8 cellular contexts compared by ENCODE assay signal in genomic region chr11:7495997-7496545, GRCh38. TPM values are rescaled to one million over a fixed set of nuclear protein-coding genes. Genes with fewer than 3 reads are reported as not detected.
DNase-seq lines count a peak whose midpoint lies in the region; ATAC-seq, FAIRE-seq and TF ChIP-seq lines count a peak whose summit lies in the region.

No MANE protein-coding gene starts in this region.

- peak; percentile 58 for DNase-seq in GM10248 (ENCODE audit: extremely low spot score)
- peak; percentile 49 for DNase-seq in activated B cell treated with CpG ODN at 0.5 μM for 24 hours
- no peak for DNase-seq in iPS-NIHi11 (ENCODE audit: low spot score)
- no peak for DNase-seq in NCI-H2171 (lab: John Stamatoyannopoulos, UW)
- no peak for DNase-seq in T-helper 2 cell treated with Interferon-gamma antibody and Interleukin-4, amounts not matched to agents 5 μg/mL and 100 μg/mL, for 36 hours (ENCODE audit: low spot score)
- no peak for DNase-seq in RCC 7860 (ENCODE audit: low spot score)

- ATAC-seq in GM19397 (IDR thresholded peaks at IDR 0.05; ENCODE audit: unreplicated experiment): peak; percentile 93
- peak; percentile 79 for ATAC-seq in HG03108 (IDR thresholded peaks at IDR 0.05; ENCODE audit: unreplicated experiment)
- peak; percentile 78 for ATAC-seq in activated B cell treated with CpG ODN at 0.5 μM for 24 hours (ENCODE audit: low read depth)

- FAIRE-seq in RCC 7860 (lab: Jason Lieb, UNC): no peak

- CTCF ChIA-PET in GM10248 (lab: Yijun Ruan, JAX) (interaction anchor here (0.9 to 5.6 kb wide), 7 partner anchors 9 to 170 kb away, joined by 3 to 28 read pairs (median 3); partner anchors contain the start of genes OLFML1 and PPFIBP2), activated B cell treated with CpG ODN at 0.5 μM for 24 hours (lab: Charles Lee) (interaction anchor here (0.9 to 2.3 kb wide), 4 partner anchors 15 to 169 kb away, joined by 3 to 11 read pairs (median 3); partner anchors contain the start of gene PPFIBP2)

- H3K27me3 Mint-ChIP-seq in activated B cell treated with CpG ODN at 0.5 μM for 24 hours: no peaks in the 10 kb centered on the region
- peaks cover 2% of the 10 kb centered on the region for H3K27me3 Mint-ChIP-seq in T-helper 2 cell treated with Interferon-gamma antibody and Interleukin-4, amounts not matched to agents 5 μg/mL and 100 μg/mL, for 36 hours (ENCODE audit: low read depth)

- no peaks in the 10 kb centered on the region for H3K9me3 Mint-ChIP-seq in activated B cell treated with CpG ODN at 0.5 μM for 24 hours
- no peaks in the 10 kb centered on the region for H3K9me3 Mint-ChIP-seq in T-helper 2 cell treated with Interferon-gamma antibody and Interleukin-4, amounts not matched to agents 5 μg/mL and 100 μg/mL, for 36 hours

- H3K27ac Mint-ChIP-seq in activated B cell treated with CpG ODN at 0.5 μM for 24 hours: peak overlapping the region; percentile 94
- H3K27ac Mint-ChIP-seq in T-helper 2 cell treated with Interferon-gamma antibody and Interleukin-4, amounts not matched to agents 5 μg/mL and 100 μg/mL, for 36 hours: no peak overlapping the region

- POLR2A ChIA-PET in GM10248 (lab: Yijun Ruan, JAX) (no interaction called here), activated B cell treated with CpG ODN at 0.5 μM for 24 hours (lab: Charles Lee) (interaction anchor here (0.6 to 4.7 kb wide), 12 partner anchors 10 to 1873 kb away, joined by 3 to 91 read pairs (median 4); partner anchors contain the start of genes OLFML1, PPFIBP2 and TPP1)

- peaks cover 79% of the 10 kb centered on the region for H3K4me1 Mint-ChIP-seq in activated B cell treated with CpG ODN at 0.5 μM for 24 hours
- H3K4me1 Mint-ChIP-seq in T-helper 2 cell treated with Interferon-gamma antibody and Interleukin-4, amounts not matched to agents 5 μg/mL and 100 μg/mL, for 36 hours (ENCODE audit: low read depth): peaks cover 3% of the 10 kb centered on the region

- H3K4me3 Mint-ChIP-seq in activated B cell treated with CpG ODN at 0.5 μM for 24 hours: peak overlapping the region; percentile 68
- no peak overlapping the region for H3K4me3 Mint-ChIP-seq in T-helper 2 cell treated with Interferon-gamma antibody and Interleukin-4, amounts not matched to agents 5 μg/mL and 100 μg/mL, for 36 hours

- TF ChIP-seq CTCF in GM10248 (IDR thresholded peaks at IDR 0.05; ENCODE audit: control extremely low read depth, extremely low read depth, low read depth, missing control alignments) (no peak), activated B cell treated with CpG ODN at 0.5 μM for 24 hours (IDR thresholded peaks at IDR 0.05) (no peak)

- no peaks in the 10 kb centered on the region for H3K36me3 Mint-ChIP-seq in activated B cell treated with CpG ODN at 0.5 μM for 24 hours (ENCODE audit: low read depth)
- H3K36me3 Mint-ChIP-seq in T-helper 2 cell treated with Interferon-gamma antibody and Interleukin-4, amounts not matched to agents 5 μg/mL and 100 μg/mL, for 36 hours (ENCODE audit: low read depth): no peaks in the 10 kb centered on the region

- intact Hi-C loops in activated B cell treated with CpG ODN at 0.5 μM for 24 hours (cut with micrococcal nuclease): loop anchor here (1.0 to 10.0 kb wide), 7 partner anchors 16 to 1031 kb away; partner anchors contain the start of gene EIF3F

RNA-seq across cellular contexts. Expression of gene OLFML1, which starts 10.8 kb away (rescaled TPM):
- total RNA-seq in activated B cell treated with CpG ODN at 0.5 μM for 24 hours: not detected in 2 replicates

RNA-seq across cellular contexts. Expression of gene PPFIBP2, which starts 17.7 kb away (rescaled TPM):
- total RNA-seq in activated B cell treated with CpG ODN at 0.5 μM for 24 hours: 109 and 112 TPM in 2 replicates

Comparison
In these comparisons a context has a peak if more than half of its experiments do, and no peak if none do; other contexts are left out.
1. DNase-seq: peak in GM10248 (single experiment) and activated B cell treated with CpG ODN at 0.5 μM for 24 hours (single experiment); none in iPS-NIHi11 (single experiment), NCI-H2171 (single experiment), T-helper 2 cell treated with Interferon-gamma antibody and Interleukin-4, amounts not matched to agents 5 μg/mL and 100 μg/mL, for 36 hours (single experiment) and RCC 7860 (single experiment).
2. Peak in every context shown above with its lines, with median percentiles within 50 percentile points of each other: ATAC-seq.